In the genomic region with DNA sequence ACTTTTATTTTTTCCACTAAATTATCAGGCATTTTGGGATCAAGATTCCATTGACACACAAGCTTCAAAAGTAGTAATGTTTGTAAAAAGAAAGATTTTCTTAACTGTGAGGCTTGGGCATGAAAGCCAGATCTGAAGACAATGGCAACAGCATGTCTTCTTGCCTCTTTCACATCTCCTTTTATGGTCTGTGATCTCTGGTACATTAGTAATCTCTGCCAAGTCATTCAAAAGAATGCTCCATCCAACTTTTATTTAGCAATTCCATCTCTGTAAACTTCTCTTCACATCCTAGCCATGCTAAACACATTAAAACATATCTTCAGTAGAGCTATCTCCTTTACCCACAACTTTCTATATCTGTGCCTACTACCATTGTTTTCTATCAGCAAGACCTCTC, we compare ENCODE assay signal across 1 cellular context.
TF ChIP-seq lines count a peak whose summit lies in the region.

No MANE protein-coding gene starts in this region.

TF ChIP-seq in SK-N-SH treated with all-trans-retinoic acid at 6 μM for 48 hours, 23 proteins besides CTCF, POLR2A, EP300 and RAD21 (continued from another document):
- TF ChIP-seq, protein P1, sequence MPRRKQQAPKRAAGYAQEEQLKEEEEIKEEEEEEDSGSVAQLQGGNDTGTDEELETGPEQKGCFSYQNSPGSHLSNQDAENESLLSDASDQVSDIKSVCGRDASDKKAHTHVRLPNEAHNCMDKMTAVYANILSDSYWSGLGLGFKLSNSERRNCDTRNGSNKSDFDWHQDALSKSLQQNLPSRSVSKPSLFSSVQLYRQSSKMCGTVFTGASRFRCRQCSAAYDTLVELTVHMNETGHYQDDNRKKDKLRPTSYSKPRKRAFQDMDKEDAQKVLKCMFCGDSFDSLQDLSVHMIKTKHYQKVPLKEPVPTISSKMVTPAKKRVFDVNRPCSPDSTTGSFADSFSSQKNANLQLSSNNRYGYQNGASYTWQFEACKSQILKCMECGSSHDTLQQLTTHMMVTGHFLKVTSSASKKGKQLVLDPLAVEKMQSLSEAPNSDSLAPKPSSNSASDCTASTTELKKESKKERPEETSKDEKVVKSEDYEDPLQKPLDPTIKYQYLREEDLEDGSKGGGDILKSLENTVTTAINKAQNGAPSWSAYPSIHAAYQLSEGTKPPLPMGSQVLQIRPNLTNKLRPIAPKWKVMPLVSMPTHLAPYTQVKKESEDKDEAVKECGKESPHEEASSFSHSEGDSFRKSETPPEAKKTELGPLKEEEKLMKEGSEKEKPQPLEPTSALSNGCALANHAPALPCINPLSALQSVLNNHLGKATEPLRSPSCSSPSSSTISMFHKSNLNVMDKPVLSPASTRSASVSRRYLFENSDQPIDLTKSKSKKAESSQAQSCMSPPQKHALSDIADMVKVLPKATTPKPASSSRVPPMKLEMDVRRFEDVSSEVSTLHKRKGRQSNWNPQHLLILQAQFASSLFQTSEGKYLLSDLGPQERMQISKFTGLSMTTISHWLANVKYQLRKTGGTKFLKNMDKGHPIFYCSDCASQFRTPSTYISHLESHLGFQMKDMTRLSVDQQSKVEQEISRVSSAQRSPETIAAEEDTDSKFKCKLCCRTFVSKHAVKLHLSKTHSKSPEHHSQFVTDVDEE (CRISPR knock-in tag; IDR thresholded peaks at IDR 0.05): no peak
